10 cellular contexts compared by ENCODE assay signal in genomic region chrX:51742586-51742985, GRCh38. TPM values are rescaled to one million over a fixed set of nuclear protein-coding genes. Genes with fewer than 3 reads are reported as not detected.
DNase-seq lines count a peak whose midpoint lies in the region; ATAC-seq and TF ChIP-seq lines count a peak whose summit lies in the region.
"Had no signal": no experiment of that assay in that cellular context is flagged by ENCODE, and none has a peak within 500 bp of the region (broad histone marks: within the 10 kb centered on the region; RNA-seq: fewer than 3 reads in every experiment).

No MANE protein-coding gene starts in this region.

- peaks cover 19% of the 10 kb centered on the region for H3K4me1 Mint-ChIP-seq in activated naive CD4-positive, alpha-beta T cell treated with anti-CD3 and anti-CD28 coated beads, Interleukin-2, amount 50 U/mL, for 24 hours
- H3K4me1 Mint-ChIP-seq in activated naive CD4-positive, alpha-beta T cell treated with anti-CD3 and anti-CD28 coated beads for 36 hours (ENCODE audit: low read depth): peaks cover 17% of the 10 kb centered on the region
- H3K4me1 Mint-ChIP-seq in activated T-helper 17 cell treated with anti-CD3 and anti-CD28 coated beads, Interleukin-2, amount 50 U/mL, for 72 hours: peaks cover 4% of the 10 kb centered on the region
- peaks cover 16 to 26% of the 10 kb centered on the region in 2 donors for H3K4me1 Mint-ChIP-seq in immature natural killer cell
- peaks cover 17% of the 10 kb centered on the region for H3K4me1 Mint-ChIP-seq in chondrocyte (ENCODE audit: low read depth)

- H3K4me1 ChIP-seq in thoracic aorta (ENCODE audit: control insufficient read depth in 1 of 2, low read depth in 2 of 2): peaks cover 0 to 7% of the 10 kb centered on the region in 2 donors
- H3K4me1 ChIP-seq: prostate gland had no signal

- peak overlapping the region; percentile 84 for H3K27ac Mint-ChIP-seq in activated naive CD4-positive, alpha-beta T cell treated with anti-CD3 and anti-CD28 coated beads, Interleukin-2, amount 50 U/mL, for 24 hours
- no peak overlapping the region for H3K27ac Mint-ChIP-seq in activated naive CD4-positive, alpha-beta T cell treated with anti-CD3 and anti-CD28 coated beads for 36 hours
- peak overlapping the region; percentile 86 for H3K27ac Mint-ChIP-seq in activated T-helper 17 cell treated with anti-CD3 and anti-CD28 coated beads, Interleukin-2, amount 50 U/mL, for 72 hours
- peak overlapping the region in 1 of 6 donors; percentile 67 for H3K27ac Mint-ChIP-seq in immature natural killer cell
- no peak overlapping the region for H3K27ac Mint-ChIP-seq in chondrocyte (ENCODE audit: unreplicated experiment)

- H3K36me3 ChIP-seq in thoracic aorta: peaks cover 2% of the 10 kb centered on the region
- H3K36me3 ChIP-seq: prostate gland had no signal

- CTCF ChIA-PET in activated naive CD4-positive, alpha-beta T cell treated with anti-CD3 and anti-CD28 coated beads for 36 hours (lab: Charles Lee): no interaction called here
- CTCF ChIA-PET in HEK293T (lab: Yijun Ruan, JAX): no interaction called here

- no peak for DNase-seq in activated naive CD4-positive, alpha-beta T cell treated with anti-CD3 and anti-CD28 coated beads for 36 hours
- DNase-seq in immature natural killer cell (no peak), thoracic aorta (ENCODE audit: low spot score) (no peak), NCI-H2081 (lab: John Stamatoyannopoulos, UW) (no peak), chondrocyte (ENCODE audit: low spot score) (no peak), HEK293T (ENCODE audit: extremely low spot score) (no peak)

- POLR2A ChIA-PET in HEK293T (lab: Yijun Ruan, JAX): no interaction called here

- no peaks in the 10 kb centered on the region for H3K27me3 ChIP-seq in thoracic aorta (replicated peaks; ENCODE audit: insufficient read depth)

- no peak for TF ChIP-seq CTCF in thoracic aorta (IDR thresholded peaks at IDR 0.05)
- TF ChIP-seq CTCF in chondrocyte (IDR thresholded peaks at IDR 0.05): no peak

- H3K9me3 ChIP-seq in thoracic aorta: no peaks in the 10 kb centered on the region
- H3K9me3 ChIP-seq: prostate gland had no signal

- no peak overlapping the region for H3K4me3 Mint-ChIP-seq in activated naive CD4-positive, alpha-beta T cell treated with anti-CD3 and anti-CD28 coated beads, Interleukin-2, amount 50 U/mL, for 24 hours
- H3K4me3 Mint-ChIP-seq in activated naive CD4-positive, alpha-beta T cell treated with anti-CD3 and anti-CD28 coated beads for 36 hours: no peak overlapping the region
- H3K4me3 Mint-ChIP-seq in activated T-helper 17 cell treated with anti-CD3 and anti-CD28 coated beads, Interleukin-2, amount 50 U/mL, for 72 hours: peak overlapping the region; percentile 88
- H3K4me3 Mint-ChIP-seq in immature natural killer cell (peak overlapping the region; percentile 15 to 92 (median 87)), chondrocyte (ENCODE audit: unreplicated experiment) (no peak overlapping the region)

- no peak for ATAC-seq in activated T-helper 17 cell treated with anti-CD3 and anti-CD28 coated beads, Interleukin-2, amount 50 U/mL, for 72 hours (replicated peaks)
- no peak for ATAC-seq in thoracic aorta (ENCODE audit: insufficient number of reproducible peaks, low FRiP score, low read depth)
- ATAC-seq: HCT116 had no signal

- H3K9me3 Mint-ChIP-seq in activated naive CD4-positive, alpha-beta T cell treated with anti-CD3 and anti-CD28 coated beads, Interleukin-2, amount 50 U/mL, for 24 hours: no peaks in the 10 kb centered on the region
- peaks cover 24% of the 10 kb centered on the region for H3K9me3 Mint-ChIP-seq in activated naive CD4-positive, alpha-beta T cell treated with anti-CD3 and anti-CD28 coated beads for 36 hours
- peaks cover 8% of the 10 kb centered on the region for H3K9me3 Mint-ChIP-seq in activated T-helper 17 cell treated with anti-CD3 and anti-CD28 coated beads, Interleukin-2, amount 50 U/mL, for 72 hours
- H3K9me3 Mint-ChIP-seq in immature natural killer cell (peaks cover 7 to 32% (median 19%) of the 10 kb centered on the region in 6 donors), chondrocyte (ENCODE audit: low read depth) (peaks cover 28% of the 10 kb centered on the region)

- peaks cover 19% of the 10 kb centered on the region for H3K36me3 Mint-ChIP-seq in activated naive CD4-positive, alpha-beta T cell treated with anti-CD3 and anti-CD28 coated beads, Interleukin-2, amount 50 U/mL, for 24 hours
- H3K36me3 Mint-ChIP-seq in activated naive CD4-positive, alpha-beta T cell treated with anti-CD3 and anti-CD28 coated beads for 36 hours (ENCODE audit: low read depth): peaks cover 22% of the 10 kb centered on the region
- peaks cover 21% of the 10 kb centered on the region for H3K36me3 Mint-ChIP-seq in activated T-helper 17 cell treated with anti-CD3 and anti-CD28 coated beads, Interleukin-2, amount 50 U/mL, for 72 hours (ENCODE audit: low read depth)
- H3K36me3 Mint-ChIP-seq in immature natural killer cell (peaks cover 15 to 25% (median 16%) of the 10 kb centered on the region in 3 donors), chondrocyte (ENCODE audit: low read depth) (peaks cover 13% of the 10 kb centered on the region)

- peaks cover 1% of the 10 kb centered on the region for H3K27me3 Mint-ChIP-seq in activated naive CD4-positive, alpha-beta T cell treated with anti-CD3 and anti-CD28 coated beads, Interleukin-2, amount 50 U/mL, for 24 hours
- peaks cover 2% of the 10 kb centered on the region for H3K27me3 Mint-ChIP-seq in activated naive CD4-positive, alpha-beta T cell treated with anti-CD3 and anti-CD28 coated beads for 36 hours (ENCODE audit: low read depth)
- H3K27me3 Mint-ChIP-seq in activated T-helper 17 cell treated with anti-CD3 and anti-CD28 coated beads, Interleukin-2, amount 50 U/mL, for 72 hours: peaks cover 5% of the 10 kb centered on the region
- H3K27me3 Mint-ChIP-seq in immature natural killer cell (ENCODE audit: low read depth in 3 of 3) (peaks cover 9 to 25% (median 14%) of the 10 kb centered on the region in 3 donors), chondrocyte (ENCODE audit: low read depth) (peaks cover 9% of the 10 kb centered on the region)

- intact Hi-C loops in activated naive CD4-positive, alpha-beta T cell treated with anti-CD3 and anti-CD28 coated beads for 36 hours (cut with micrococcal nuclease): no loop called here

- H3K27ac ChIP-seq in thoracic aorta: no peak overlapping the region

- H3K4me3 ChIP-seq in thoracic aorta: peak overlapping the region; percentile 81

TF ChIP-seq in HEK293T, 16 proteins besides CTCF, POLR2A, EP300 and RAD21:
- TF ChIP-seq LEF1 (IDR thresholded peaks at IDR 0.05; ENCODE audit: borderline replicate concordance) (no peak), HDGF (IDR thresholded peaks at IDR 0.05; ENCODE audit: borderline replicate concordance) (no peak), ARNT (IDR thresholded peaks at IDR 0.05) (no peak), CTBP1 (IDR thresholded peaks at IDR 0.05; ENCODE audit: borderline replicate concordance) (no peak), BHLHE40 (IDR thresholded peaks at IDR 0.05; ENCODE audit: borderline replicate concordance) (no peak), FOXM1 (IDR thresholded peaks at IDR 0.05; ENCODE audit: borderline replicate concordance) (no peak)

RNA-seq across cellular contexts. Expression of gene GSPT2, which starts 0.7 kb away (rescaled TPM):
- 1 to 10 TPM; 6.9 to 7.2 TPM for total RNA-seq in activated naive CD4-positive, alpha-beta T cell treated with anti-CD3 and anti-CD28 coated beads for 36 hours
- total RNA-seq in activated T-helper 17 cell treated with anti-CD3 and anti-CD28 coated beads, Interleukin-2, amount 50 U/mL, for 72 hours: 1 to 10 TPM; 8.0 to 9.1 TPM
- 10 to 100 TPM in 1 of 3 donors, 1 to 10 TPM in 2; 5.5 to 10.7 (median 6.6) TPM for polyA plus RNA-seq in immature natural killer cell
- total RNA-seq in thoracic aorta (1 to 10 TPM; 3.1 to 5.2 TPM), chondrocyte (8.7 to 9.6 TPM (median 9.1 TPM) in 3 replicates)

RNA-seq across cellular contexts. Expression of gene CENPVL1, which starts 32.3 kb away (rescaled TPM):
- not detected for total RNA-seq in activated naive CD4-positive, alpha-beta T cell treated with anti-CD3 and anti-CD28 coated beads for 36 hours
- not detected for total RNA-seq in activated T-helper 17 cell treated with anti-CD3 and anti-CD28 coated beads, Interleukin-2, amount 50 U/mL, for 72 hours
- not detected for polyA plus RNA-seq in immature natural killer cell
- not detected for total RNA-seq in thoracic aorta
- total RNA-seq in chondrocyte: not detected in 3 replicates

RNA-seq across cellular contexts. Expression of gene CENPVL2, which starts 60.0 kb away (rescaled TPM):
- total RNA-seq in activated naive CD4-positive, alpha-beta T cell treated with anti-CD3 and anti-CD28 coated beads for 36 hours: not detected
- total RNA-seq in activated T-helper 17 cell treated with anti-CD3 and anti-CD28 coated beads, Interleukin-2, amount 50 U/mL, for 72 hours: not detected
- not detected for polyA plus RNA-seq in immature natural killer cell
- total RNA-seq in thoracic aorta: not detected
- total RNA-seq in chondrocyte: not detected in 3 replicates

Comparison
In these comparisons a context has a peak if more than half of its experiments do, and no peak if none do; other contexts are left out.
1. H3K27ac Mint-ChIP-seq: peak in activated naive CD4-positive, alpha-beta T cell treated with anti-CD3 and anti-CD28 coated beads, Interleukin-2, amount 50 U/mL, for 24 hours (single experiment) and activated T-helper 17 cell treated with anti-CD3 and anti-CD28 coated beads, Interleukin-2, amount 50 U/mL, for 72 hours (single experiment); none in activated naive CD4-positive, alpha-beta T cell treated with anti-CD3 and anti-CD28 coated beads for 36 hours (single experiment) and chondrocyte (single experiment).
2. H3K4me3 Mint-ChIP-seq: peak in activated T-helper 17 cell treated with anti-CD3 and anti-CD28 coated beads, Interleukin-2, amount 50 U/mL, for 72 hours (single experiment) and immature natural killer cell (5 of 5); none in activated naive CD4-positive, alpha-beta T cell treated with anti-CD3 and anti-CD28 coated beads, Interleukin-2, amount 50 U/mL, for 24 hours (single experiment), activated naive CD4-positive, alpha-beta T cell treated with anti-CD3 and anti-CD28 coated beads for 36 hours (single experiment) and chondrocyte (single experiment).